24 cellular contexts compared by ENCODE assay signal in the genomic region with DNA sequence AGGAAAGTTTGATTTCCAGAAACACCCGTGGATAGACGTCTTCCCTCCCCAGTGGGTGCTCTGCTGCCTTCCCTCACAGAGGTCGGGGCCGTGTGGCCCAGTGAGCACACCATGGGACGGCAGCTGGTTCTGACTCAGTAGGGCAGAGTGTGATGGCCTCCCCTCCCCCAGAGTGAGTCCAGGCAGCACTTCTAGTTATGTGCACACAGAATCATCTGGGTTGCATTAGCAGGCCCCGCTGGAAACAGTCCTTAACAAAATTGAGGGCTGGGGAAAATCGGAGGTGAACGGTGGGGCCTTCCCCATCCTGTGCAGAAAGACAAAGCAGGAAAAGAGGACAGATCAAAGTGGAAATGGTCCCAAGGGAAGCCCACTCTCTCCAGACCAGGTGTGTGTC.
DNase-seq lines count a peak whose midpoint lies in the region; ATAC-seq and TF ChIP-seq lines count a peak whose summit lies in the region.
"Had no signal": no experiment of that assay in that cellular context is flagged by ENCODE, and none has a peak within 500 bp of the region (broad histone marks: within the 10 kb centered on the region; RNA-seq: fewer than 3 reads in every experiment).

No MANE protein-coding gene starts in this region.

- 94% methylated on average over 8 of the region's 8 CpGs for WGBS in right cardiac atrium

- TF ChIP-seq CTCF in left ventricle myocardium inferior (IDR thresholded peaks at IDR 0.05; ENCODE audit: borderline replicate concordance): no peak
- no peak for TF ChIP-seq CTCF in mesothelial cell of epicardium (IDR thresholded peaks at IDR 0.05; ENCODE audit: unreplicated experiment)
- TF ChIP-seq CTCF in upper lobe of right lung (IDR thresholded peaks at IDR 0.05): no peak

- DNase-seq in left ventricle myocardium inferior (no peak), right cardiac atrium (no peak), caudate nucleus (lab: John Stamatoyannopoulos, UW) (no peak), mesothelial cell of epicardium (ENCODE audit: low spot score in 2 of 2, unreplicated experiment in 2 of 2) (no peak), upper lobe of right lung (peak; percentile 31), cerebellar nuclear complex (lab: John Stamatoyannopoulos, UW) (no peak), NCI-H774 (lab: John Stamatoyannopoulos, UW) (no peak)
- DNase-seq: activated CD8-positive, alpha-beta T cell treated with anti-CD3 and anti-CD28 coated beads for 36 hours; activated effector memory CD4-positive, alpha-beta T cell treated with anti-CD3 and anti-CD28 coated beads, Interleukin-2, amount 50 U/mL, for 16 hours; activated T-cell treated with anti-CD3 and anti-CD28 coated beads for 4 hours; dorsolateral prefrontal cortex; GM23248; islet precursor cell; lower lobe of right lung; NCI-H2107; NK-92 treated with Interleukin-12 subunit alpha and Interleukin-12 subunit beta, amount 100 ng/mL, for 24 hours; stimulated activated CD4-positive, alpha-beta T cell treated with anti-CD3 and anti-CD28 coated beads, Interleukin-4, amount 100 ng/mL, for 24 hours; stimulated activated naive CD8-positive, alpha-beta T cell treated with anti-CD3 and anti-CD28 coated beads, Interleukin-15, Interleukin-2, amounts not matched to agents 100 U/mL and 50 U/mL, for 24 hours; T-helper 9 cell; transverse colon had no signal

- H3K27me3 Mint-ChIP-seq in mesothelial cell of epicardium (ENCODE audit: low read depth): no peaks in the 10 kb centered on the region
- H3K27me3 Mint-ChIP-seq: activated CD8-positive, alpha-beta T cell treated with anti-CD3 and anti-CD28 coated beads for 36 hours; IgD-negative memory B cell had no signal

- peak overlapping the region; percentile 89 for H3K27ac Mint-ChIP-seq in mesothelial cell of epicardium
- H3K27ac Mint-ChIP-seq: activated CD8-positive, alpha-beta T cell treated with anti-CD3 and anti-CD28 coated beads for 36 hours; IgD-negative memory B cell had no signal

- H3K27me3 ChIP-seq in left ventricle myocardium inferior (ENCODE audit: low read depth) (no peaks in the 10 kb centered on the region), right cardiac atrium (ENCODE audit: control insufficient read depth, insufficient read depth) (no peaks in the 10 kb centered on the region), upper lobe of right lung (no peaks in the 10 kb centered on the region)
- H3K27me3 ChIP-seq: BLaER1 treated with 17β-estradiol and CSF1 and Interleukin-3, amounts not matched to agents 10 nM and 100 nM; dorsolateral prefrontal cortex; gastroesophageal sphincter; transverse colon had no signal

- peak overlapping the region; percentile 77 for H3K27ac ChIP-seq in left ventricle myocardium inferior (replicated peaks)
- no peak overlapping the region for H3K27ac ChIP-seq in right cardiac atrium (ENCODE audit: low read length)
- peak overlapping the region; percentile 11 for H3K27ac ChIP-seq in caudate nucleus (ENCODE audit: low read depth, low read length)
- no peak overlapping the region for H3K27ac ChIP-seq in upper lobe of right lung
- H3K27ac ChIP-seq: BLaER1 treated with 17β-estradiol and CSF1 and Interleukin-3, amounts not matched to agents 10 nM and 100 nM; GM23248; transverse colon had no signal

- intact Hi-C loops in left ventricle myocardium inferior (cut with micrococcal nuclease) (no loop called here), right cardiac atrium (cut with DNase I) (no loop called here), upper lobe of right lung (cut with DNase I) (no loop called here)

- H3K9me3 Mint-ChIP-seq in mesothelial cell of epicardium: no peaks in the 10 kb centered on the region
- H3K9me3 Mint-ChIP-seq: activated CD8-positive, alpha-beta T cell treated with anti-CD3 and anti-CD28 coated beads for 36 hours; IgD-negative memory B cell had no signal

- H3K4me3 ChIP-seq in left ventricle myocardium inferior (no peak overlapping the region), right cardiac atrium (ENCODE audit: low read length) (no peak overlapping the region), upper lobe of right lung (no peak overlapping the region)
- H3K4me3 ChIP-seq: BLaER1 treated with 17β-estradiol and CSF1 and Interleukin-3, amounts not matched to agents 10 nM and 100 nM; gastroesophageal sphincter; GM23248; lower lobe of right lung; transverse colon had no signal

- H3K4me1 Mint-ChIP-seq in mesothelial cell of epicardium: peaks cover 54% of the 10 kb centered on the region

- H3K36me3 ChIP-seq in left ventricle myocardium inferior (no peaks in the 10 kb centered on the region), upper lobe of right lung (no peaks in the 10 kb centered on the region)
- H3K36me3 ChIP-seq: gastroesophageal sphincter, lower lobe of right lung, transverse colon had no signal

- H3K36me3 Mint-ChIP-seq in mesothelial cell of epicardium: peaks cover 7% of the 10 kb centered on the region

- no peaks in the 10 kb centered on the region for H3K9me3 ChIP-seq in left ventricle myocardium inferior (replicated peaks)
- no peaks in the 10 kb centered on the region for H3K9me3 ChIP-seq in right cardiac atrium (ENCODE audit: control insufficient read depth, low read length)
- H3K9me3 ChIP-seq in upper lobe of right lung: no peaks in the 10 kb centered on the region
- H3K9me3 ChIP-seq: BLaER1 treated with 17β-estradiol and CSF1 and Interleukin-3, amounts not matched to agents 10 nM and 100 nM; gastroesophageal sphincter; lower lobe of right lung; transverse colon had no signal

- H3K4me1 ChIP-seq in left ventricle myocardium inferior: peaks cover 48% of the 10 kb centered on the region
- peaks cover 17% of the 10 kb centered on the region for H3K4me1 ChIP-seq in right cardiac atrium (ENCODE audit: control insufficient read depth, insufficient read depth, low read length)
- peaks cover 21% of the 10 kb centered on the region for H3K4me1 ChIP-seq in upper lobe of right lung

- ATAC-seq in right cardiac atrium (no peak), upper lobe of right lung (no peak), GM18502 (IDR thresholded peaks at IDR 0.05; ENCODE audit: poor library complexity, unreplicated experiment) (no peak)
- ATAC-seq: activated CD8-positive, alpha-beta T cell treated with anti-CD3 and anti-CD28 coated beads for 36 hours; gastroesophageal sphincter; lower lobe of right lung; stimulated activated naive CD8-positive, alpha-beta T cell treated with anti-CD3 and anti-CD28 coated beads, Interleukin-15, Interleukin-2, amounts not matched to agents 100 U/mL and 50 U/mL, for 24 hours had no signal

- no peak overlapping the region for H3K4me3 Mint-ChIP-seq in mesothelial cell of epicardium
- H3K4me3 Mint-ChIP-seq: activated CD8-positive, alpha-beta T cell treated with anti-CD3 and anti-CD28 coated beads for 36 hours; IgD-negative memory B cell had no signal

Comparison
In these comparisons a context has a peak if more than half of its experiments do, and no peak if none do; other contexts are left out.
1. H3K27ac ChIP-seq: peak in left ventricle myocardium inferior (single experiment) and caudate nucleus (single experiment); none in right cardiac atrium (single experiment) and upper lobe of right lung (single experiment).